9 cellular contexts compared by ENCODE assay signal in genomic region chr13:109764474-109765292, GRCh38. TPM values are rescaled to one million over a fixed set of nuclear protein-coding genes. Genes with fewer than 3 reads are reported as not detected.
A peak's percentile ranks its signal among the peaks of the same experiment; 100 is the strongest.
DNase-seq lines count a peak whose midpoint lies in the region; ATAC-seq lines count a peak whose summit lies in the region.
"Had no signal": no experiment of that assay in that cellular context is flagged by ENCODE, and none has a peak within 500 bp of the region (broad histone marks: within the 10 kb centered on the region; RNA-seq: fewer than 3 reads in every experiment).

No MANE protein-coding gene starts in this region.

- no peak for ATAC-seq in GM21529 (IDR thresholded peaks at IDR 0.05; ENCODE audit: unreplicated experiment)

- DNase-seq in CD1c-positive myeloid dendritic cell (ENCODE audit: extremely low spot score) (peak; percentile 25), M059J (ENCODE audit: low read depth) (peak; percentile 36), EL (no peak), NCI-H1048 (lab: John Stamatoyannopoulos, UW) (no peak), NCI-H1092 treated with DMSO at 0.1 percent for 48 hours (lab: John Stamatoyannopoulos, UW) (no peak)
- peak; percentile 22 for DNase-seq in activated naive CD8-positive, alpha-beta T cell treated with anti-CD3 and anti-CD28 coated beads for 36 hours

- peaks cover 23% of the 10 kb centered on the region for H3K4me1 Mint-ChIP-seq in activated naive CD8-positive, alpha-beta T cell treated with anti-CD3 and anti-CD28 coated beads for 36 hours

- H3K27ac ChIP-seq in layer of hippocampus (ENCODE audit: low read depth, low read length) = peak overlapping the region; percentile 59

- H3K27ac Mint-ChIP-seq in activated naive CD8-positive, alpha-beta T cell treated with anti-CD3 and anti-CD28 coated beads for 36 hours = no peak overlapping the region
- H3K27ac Mint-ChIP-seq: stimulated activated naive CD8-positive, alpha-beta T cell treated with anti-CD3 and anti-CD28 coated beads, Interleukin-15, Interleukin-2, amounts not matched to agents 100 ng/mL and 50 ng/mL, for 24 hours had no signal

- H3K27me3 ChIP-seq in layer of hippocampus (ENCODE audit: control insufficient read depth, insufficient read depth, low read length) = no peaks in the 10 kb centered on the region

- H3K9me3 Mint-ChIP-seq in activated naive CD8-positive, alpha-beta T cell treated with anti-CD3 and anti-CD28 coated beads for 36 hours = no peaks in the 10 kb centered on the region
- H3K9me3 Mint-ChIP-seq: stimulated activated naive CD8-positive, alpha-beta T cell treated with anti-CD3 and anti-CD28 coated beads, Interleukin-15, Interleukin-2, amounts not matched to agents 100 ng/mL and 50 ng/mL, for 24 hours had no signal

- no peak overlapping the region for H3K4me3 Mint-ChIP-seq in activated naive CD8-positive, alpha-beta T cell treated with anti-CD3 and anti-CD28 coated beads for 36 hours
- H3K4me3 Mint-ChIP-seq: stimulated activated naive CD8-positive, alpha-beta T cell treated with anti-CD3 and anti-CD28 coated beads, Interleukin-15, Interleukin-2, amounts not matched to agents 100 ng/mL and 50 ng/mL, for 24 hours had no signal

- H3K27me3 Mint-ChIP-seq in activated naive CD8-positive, alpha-beta T cell treated with anti-CD3 and anti-CD28 coated beads for 36 hours = no peaks in the 10 kb centered on the region
- H3K27me3 Mint-ChIP-seq: stimulated activated naive CD8-positive, alpha-beta T cell treated with anti-CD3 and anti-CD28 coated beads, Interleukin-15, Interleukin-2, amounts not matched to agents 100 ng/mL and 50 ng/mL, for 24 hours had no signal

- H3K36me3 Mint-ChIP-seq in activated naive CD8-positive, alpha-beta T cell treated with anti-CD3 and anti-CD28 coated beads for 36 hours = no peaks in the 10 kb centered on the region

RNA-seq across cellular contexts. Expression of gene IRS2, which starts 21.7 kb away (rescaled TPM):
- 0.42 and 0.54 TPM in 2 replicates for total RNA-seq in M059J (2014; rRNA removed; shearing (Covaris generic))
- 1 to 10 TPM; 1.8 to 1.9 TPM for total RNA-seq in activated naive CD8-positive, alpha-beta T cell treated with anti-CD3 and anti-CD28 coated beads for 36 hours

Comparison
In these comparisons a context has a peak if more than half of its experiments do, and no peak if none do; other contexts are left out.
1. DNase-seq: peak in CD1c-positive myeloid dendritic cell (single experiment), M059J (single experiment) and activated naive CD8-positive, alpha-beta T cell treated with anti-CD3 and anti-CD28 coated beads for 36 hours (single experiment); none in EL (single experiment), NCI-H1048 (single experiment) and NCI-H1092 treated with DMSO at 0.1 percent for 48 hours (single experiment).